In genomic region chr4:41052287-41052686, GRCh38 we compare ENCODE assay signal across 26 cellular contexts.
"Had no signal": no experiment of that assay in that cellular context is flagged by ENCODE, and none has a peak within 500 bp of the region (broad histone marks: within the 10 kb centered on the region; RNA-seq: fewer than 3 reads in every experiment).

No MANE protein-coding gene starts in this region.

- H3K9ac ChIP-seq: SK-N-SH had no signal

- H3K9me3 ChIP-seq: ascending aorta, body of pancreas, SK-N-SH had no signal

- ATAC-seq: activated naive CD4-positive, alpha-beta T cell treated with anti-CD3 and anti-CD28 coated beads, Interleukin-2, amount 50 U/mL, for 72 hours; activated naive CD8-positive, alpha-beta T cell treated with anti-CD3 and anti-CD28 coated beads, Interleukin-2, amount 50 U/mL, for 24 hours; activated T-cell treated with anti-CD3 and anti-CD28 coated beads, Interleukin-2, amount 50 U/mL, for 4 hours; body of pancreas; Right ventricle myocardium inferior had no signal

- DNase-seq: activated CD4-positive, alpha-beta memory T cell treated with anti-CD3 and anti-CD28 coated beads for 36 hours; activated CD4-positive, alpha-beta T cell treated with anti-CD3 and anti-CD28 coated beads, Interleukin-2, amount 10 ng/mL, durations not matched to agents 7 days and 5 days; activated CD4-positive, CD25-positive, alpha-beta regulatory T cell; activated CD8-positive, alpha-beta memory T cell treated with anti-CD3 and anti-CD28 coated beads for 24 hours; activated effector memory CD4-positive, alpha-beta T cell treated with anti-CD3 and anti-CD28 coated beads, Interleukin-2, amount 50 U/mL, for 16 hours; activated naive CD4-positive, alpha-beta T cell treated with Interleukin-2 at 50 U/mL for 16 hours; activated naive CD8-positive, alpha-beta T cell treated with anti-CD3 and anti-CD28 coated beads, Interleukin-2, amount 50 U/mL, for 24 hours; activated T-cell treated with anti-CD3 and anti-CD28 coated beads, Interleukin-2, amount 50 U/mL, for 4 hours; amniotic stem cell; body of pancreas; KG1; NCI-H1092; NCI-H1417; NCI-H1930; NCI-H2107; NCI-H2171 treated with DMSO at 0.1 percent for 48 hours; NCI-H226; NCI-H526; NCI-H774; SJCRH30; SK-N-SH; T-helper 1 cell had no signal

- H3K27ac ChIP-seq: body of pancreas, SJCRH30, VCaP had no signal

- H3K4me3 ChIP-seq: ascending aorta, body of pancreas, SJCRH30 had no signal

- H3K36me3 ChIP-seq: ascending aorta had no signal

- H3K27me3 ChIP-seq: ascending aorta, body of pancreas, SJCRH30 had no signal

- H3K4me1 ChIP-seq: ascending aorta, body of pancreas, SJCRH30 had no signal

- H3K4me2 ChIP-seq: SK-N-SH had no signal
